ENCODE assay signal across 16 cellular contexts in genomic region chr22:39996732-39997131, GRCh38. TPM values are rescaled to one million over a fixed set of nuclear protein-coding genes. Genes with fewer than 3 reads are reported as not detected.
DNase-seq lines count a peak whose midpoint lies in the region; ATAC-seq and TF ChIP-seq lines count a peak whose summit lies in the region.
"Had no signal": no experiment of that assay in that cellular context is flagged by ENCODE, and none has a peak within 500 bp of the region (broad histone marks: within the 10 kb centered on the region; RNA-seq: fewer than 3 reads in every experiment).

No MANE protein-coding gene starts in this region.

- no peaks in the 10 kb centered on the region for H3K9me3 Mint-ChIP-seq in Calu3 (ENCODE audit: low read depth, unreplicated experiment)
- H3K9me3 Mint-ChIP-seq: activated naive CD8-positive, alpha-beta T cell treated with anti-CD3 and anti-CD28 coated beads, Interleukin-2, amount 10 ng/mL, durations not matched to agents 7 days and 5 days; stimulated activated effector memory CD8-positive, alpha-beta T cell treated with anti-CD3 and anti-CD28 coated beads, Interleukin-12 subunit alpha, Interleukin-12 subunit beta, amount 100 ng/mL, for 72 hours had no signal

- no peak for TF ChIP-seq CTCF in Calu3 (IDR thresholded peaks at IDR 0.05; ENCODE audit: unreplicated experiment)
- TF ChIP-seq CTCF in prostate gland (IDR thresholded peaks at IDR 0.05) = no peak

- H3K4me3 Mint-ChIP-seq in Calu3 (ENCODE audit: low read depth, unreplicated experiment) = peak overlapping the region; percentile 70
- H3K4me3 Mint-ChIP-seq: activated naive CD8-positive, alpha-beta T cell treated with anti-CD3 and anti-CD28 coated beads, Interleukin-2, amount 10 ng/mL, durations not matched to agents 7 days and 5 days had no signal

- peaks cover 21% of the 10 kb centered on the region for H3K27me3 Mint-ChIP-seq in Calu3 (ENCODE audit: unreplicated experiment)

- DNase-seq in Calu3 (peak; percentile 30), SK-MEL-5 (ENCODE audit: low read depth, low spot score) (peak; percentile 62), prostate gland (ENCODE audit: low spot score) (no peak), Right ventricle myocardium superior (no peak), NAMALWA (ENCODE audit: low spot score) (no peak)
- DNase-seq: activated naive CD8-positive, alpha-beta T cell treated with anti-CD3 and anti-CD28 coated beads, Interleukin-2, amount 10 ng/mL, durations not matched to agents 7 days and 5 days; BE2C; midbrain; NCI-H2171; stimulated activated CD4-positive, alpha-beta T cell treated with anti-CD3 and anti-CD28 coated beads, Interleukin-4, amount 100 ng/mL, for 1 hour had no signal

- H3K36me3 Mint-ChIP-seq in Calu3 (ENCODE audit: insufficient read depth, unreplicated experiment) = peaks cover 33% of the 10 kb centered on the region
- H3K36me3 Mint-ChIP-seq: activated naive CD8-positive, alpha-beta T cell treated with anti-CD3 and anti-CD28 coated beads, Interleukin-2, amount 10 ng/mL, durations not matched to agents 7 days and 5 days; stimulated activated effector memory CD8-positive, alpha-beta T cell treated with anti-CD3 and anti-CD28 coated beads, Interleukin-12 subunit alpha, Interleukin-12 subunit beta, amount 100 ng/mL, for 72 hours had no signal

- no peaks in the 10 kb centered on the region for H3K9me3 ChIP-seq in prostate gland
- H3K9me3 ChIP-seq: BE2C had no signal

- in situ Hi-C loops in SK-MEL-5 (cut with HindIII; ENCODE audit: low pct_unique_long_range_greater_than_20kb, low sequenced_read_pairs) = no loop called here

- 27% methylated on average over 3 of the region's 3 CpGs for WGBS in prostate gland

- intact Hi-C loops in Calu3 (cut with micrococcal nuclease; ENCODE audit: unreplicated experiment) (loop anchor here (5.0 kb wide), 1 partner anchor 49 kb away; no protein-coding TSS in a partner anchor), prostate gland (cut with DNase I) (no loop called here), Right ventricle myocardium superior (cut with DNase I) (no loop called here)

- H3K27ac Mint-ChIP-seq in Calu3 (ENCODE audit: unreplicated experiment) = peak overlapping the region; percentile 64
- H3K27ac Mint-ChIP-seq: activated naive CD8-positive, alpha-beta T cell treated with anti-CD3 and anti-CD28 coated beads, Interleukin-2, amount 10 ng/mL, durations not matched to agents 7 days and 5 days; stimulated activated effector memory CD8-positive, alpha-beta T cell treated with anti-CD3 and anti-CD28 coated beads, Interleukin-12 subunit alpha, Interleukin-12 subunit beta, amount 100 ng/mL, for 72 hours had no signal

- peaks cover 11% of the 10 kb centered on the region for H3K4me1 ChIP-seq in prostate gland (replicated peaks)

- CTCF ChIA-PET in Calu3 (lab: Charles Lee) = interaction anchor here (0.6 to 1.5 kb wide), 3 partner anchors 28 to 104 kb away, joined by 4 to 9 read pairs (median 5); no protein-coding TSS in a partner anchor

- ATAC-seq in esophagus mucosa (peak; percentile 22), Right ventricle myocardium superior (ENCODE audit: poor library complexity) (no peak), GM19452 (IDR thresholded peaks at IDR 0.05; ENCODE audit: unreplicated experiment) (no peak), HG02623 (IDR thresholded peaks at IDR 0.05; ENCODE audit: unreplicated experiment) (no peak)
- ATAC-seq: SK-N-SH treated with all-trans-retinoic acid at 6 μM for 48 hours; stimulated activated effector memory CD8-positive, alpha-beta T cell treated with anti-CD3 and anti-CD28 coated beads, Interleukin-12 subunit alpha, Interleukin-12 subunit beta, amount 100 ng/mL, for 72 hours had no signal

- TF ChIP-seq POLR2A in prostate gland (IDR thresholded peaks at IDR 0.05) = no peak

- no peaks in the 10 kb centered on the region for H3K27me3 ChIP-seq in prostate gland (replicated peaks; ENCODE audit: insufficient read depth)
- H3K27me3 ChIP-seq: BE2C had no signal

- H3K4me1 Mint-ChIP-seq in Calu3 (ENCODE audit: low read depth, unreplicated experiment) = peaks cover 57% of the 10 kb centered on the region
- H3K4me1 Mint-ChIP-seq: stimulated activated effector memory CD8-positive, alpha-beta T cell treated with anti-CD3 and anti-CD28 coated beads, Interleukin-12 subunit alpha, Interleukin-12 subunit beta, amount 100 ng/mL, for 72 hours had no signal

- H3K4me3 ChIP-seq in prostate gland = peak overlapping the region; percentile 44 to 56

- peak overlapping the region; percentile 82 to 90 for H3K27ac ChIP-seq in prostate gland

- BruUV-seq in Calu3 (replicated peaks; lab: Mats Ljungman, UMichigan) = no TSS peak

- H3K36me3 ChIP-seq in prostate gland = no peaks in the 10 kb centered on the region
- H3K36me3 ChIP-seq: BE2C had no signal

RNA-seq across cellular contexts. Expression of gene FAM83F, which starts 2.0 kb away (rescaled TPM):
- 21.0 and 21.9 TPM in 2 replicates for total RNA-seq in Calu3 (2022)
- total RNA-seq in SK-MEL-5 (2014; rRNA removed; shearing (Covaris generic)) = not detected in 2 replicates
- polyA plus RNA-seq in SK-MEL-5 (2015; cell fraction: cytosol; rRNA removed) = not detected in 2 replicates
- not detected in 2 replicates for polyA plus RNA-seq in SK-MEL-5 (2015; cell fraction: nucleus; rRNA removed)
- total RNA-seq in esophagus mucosa = 50.7 TPM
- total RNA-seq in prostate gland = 10 to 100 TPM; 26.2 to 28.6 TPM
- 4.9 TPM for total RNA-seq in Right ventricle myocardium superior

RNA-seq across cellular contexts. Expression of gene TMA7B, which starts 36.5 kb away (rescaled TPM):
- total RNA-seq in Calu3 (2022) (not detected in 2 replicates), esophagus mucosa (0.24 TPM), prostate gland (not detected), Right ventricle myocardium superior (not detected)
- total RNA-seq in SK-MEL-5 (2014; rRNA removed; shearing (Covaris generic)) = 0.08 TPM in 1 of 2 replicates, not detected in the other
- 0.19 TPM in 1 of 2 replicates, not detected in the other for polyA plus RNA-seq in SK-MEL-5 (2015; cell fraction: cytosol; rRNA removed)
- not detected in 2 replicates for polyA plus RNA-seq in SK-MEL-5 (2015; cell fraction: nucleus; rRNA removed)
- total RNA-seq: chondrocyte had no signal

Comparison
In these comparisons a context has a peak if more than half of its experiments do, and no peak if none do; other contexts are left out.
1. DNase-seq: peak in Calu3 (single experiment) and SK-MEL-5 (single experiment); none in prostate gland (single experiment), Right ventricle myocardium superior (single experiment) and NAMALWA (single experiment).